ENCODE assay signal across 8 cellular contexts in the genomic region with DNA sequence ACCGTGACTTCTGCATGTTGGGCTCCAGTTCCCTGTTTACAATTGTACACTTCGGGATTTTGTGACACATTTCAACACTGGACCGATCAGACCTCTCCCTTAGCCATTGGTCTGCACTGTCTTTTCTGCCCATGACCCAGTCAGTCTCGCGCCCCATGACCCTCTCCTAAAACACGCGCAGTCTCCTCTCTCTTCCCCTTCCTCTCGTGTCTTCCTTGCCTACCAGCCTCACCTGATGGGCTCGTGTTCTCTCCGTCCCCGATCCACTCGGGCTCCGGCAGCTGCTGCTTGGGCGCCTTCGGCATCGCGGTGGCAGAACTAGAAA. TPM values are rescaled to one million over a fixed set of nuclear protein-coding genes. Genes with fewer than 3 reads are reported as not detected.
DNase-seq lines count a peak whose midpoint lies in the region; ATAC-seq and TF ChIP-seq lines count a peak whose summit lies in the region.

No MANE protein-coding gene starts in this region.

- H3K9me3 ChIP-seq in esophagus muscularis mucosa: no peaks in the 10 kb centered on the region
- no peaks in the 10 kb centered on the region for H3K9me3 ChIP-seq in osteoblast (ENCODE audit: low read depth, low read length)

- H3K27me3 ChIP-seq in esophagus muscularis mucosa (no peaks in the 10 kb centered on the region), osteoblast (ENCODE audit: insufficient read depth, low read length) (no peaks in the 10 kb centered on the region)

- H3K27ac ChIP-seq in RWPE1 (peak overlapping the region; percentile 84), esophagus muscularis mucosa (replicated peaks in 1 of 4) (peak overlapping the region; percentile 88 to 92 (median 92)), osteoblast (ENCODE audit: low read depth, low read length) (peak overlapping the region; percentile 98)

- H3K4me1 ChIP-seq in esophagus muscularis mucosa (peaks cover 25 to 52% (median 40%) of the 10 kb centered on the region in 4 donors), osteoblast (ENCODE audit: insufficient read depth, low read length) (peaks cover 23% of the 10 kb centered on the region)

- H3K4me2 ChIP-seq in osteoblast (ENCODE audit: insufficient read depth, low read length): peak overlapping the region; percentile 96

- DNase-seq in RWPE1 (ENCODE audit: low spot score) (no peak), esophagus muscularis mucosa (ENCODE audit: extremely low spot score) (no peak), osteoblast (ENCODE audit: insufficient read length, low spot score, missing footprints) (peak; percentile 82), NCI-H1417 (lab: John Stamatoyannopoulos, UW) (no peak), NCI-H345 treated with DMSO at 0.1 percent for 48 hours (lab: John Stamatoyannopoulos, UW; ENCODE audit: unreplicated experiment) (no peak)
- DNase-seq in stimulated activated CD4-positive, alpha-beta T cell treated with anti-CD3 and anti-CD28 coated beads, Interleukin-15, amount 100 ng/mL, for 24 hours: no peak

- CTCF ChIA-PET in RWPE1 (lab: Yijun Ruan, JAX): interaction anchor here (0.6 to 1.0 kb wide), 4 partner anchors 16 to 508 kb away, joined by 3 to 4 read pairs (median 3); no protein-coding TSS in a partner anchor

- no peak for TF ChIP-seq POLR2A in esophagus muscularis mucosa (IDR thresholded peaks at IDR 0.05; ENCODE audit: low read depth)

- H3K36me3 ChIP-seq in esophagus muscularis mucosa: peaks cover 0 to 4% (median 2%) of the 10 kb centered on the region in 4 donors
- H3K36me3 ChIP-seq in osteoblast (ENCODE audit: insufficient read depth, low read length): no peaks in the 10 kb centered on the region

- under 1% methylated on average over 17 of the region's 17 CpGs for WGBS in esophagus muscularis mucosa

- H3K79me2 ChIP-seq in osteoblast (ENCODE audit: insufficient read depth, low read length): peaks cover 45% of the 10 kb centered on the region

- no peak for TF ChIP-seq EP300 in esophagus muscularis mucosa (IDR thresholded peaks at IDR 0.05)

- ATAC-seq in GM18511 (IDR thresholded peaks at IDR 0.05; ENCODE audit: unreplicated experiment) (peak; percentile 16), HG02623 (IDR thresholded peaks at IDR 0.05; ENCODE audit: unreplicated experiment) (peak; percentile 13)

- POLR2A ChIA-PET in RWPE1 (lab: Yijun Ruan, JAX; ENCODE audit: low non-redundant PET): interaction anchor here (0.5 to 1.8 kb wide), 2 partner anchors 13 to 42 kb away, joined by 3 to 4 read pairs; a partner anchor contains a TSS

- H3K4me3 ChIP-seq in esophagus muscularis mucosa: peak overlapping the region; percentile 76 to 85 (median 77)
- peak overlapping the region; percentile 99 for H3K4me3 ChIP-seq in osteoblast (ENCODE audit: insufficient read depth, low read length)

- H2AFZ ChIP-seq in osteoblast (ENCODE audit: low read length): peak overlapping the region; percentile 98

- intact Hi-C loops in esophagus muscularis mucosa (cut with DNase I): loop anchor here (2.0 kb wide), 1 partner anchor 14 kb away; a partner anchor contains a TSS

- no peak for TF ChIP-seq CTCF in RWPE1 (conservative IDR thresholded peaks at IDR 0.05; ENCODE audit: low read depth)
- no peak for TF ChIP-seq CTCF in esophagus muscularis mucosa (IDR thresholded peaks at IDR 0.05)
- TF ChIP-seq CTCF in osteoblast (IDR thresholded peaks at IDR 0.05; ENCODE audit: extremely low read depth, low read depth, low read length): no peak

- peaks cover 37% of the 10 kb centered on the region for H4K20me1 ChIP-seq in osteoblast (ENCODE audit: insufficient read depth, low read length)

RNA-seq across cellular contexts. Expression of a gene that starts 0.5 kb away (rescaled TPM):
- total RNA-seq in esophagus muscularis mucosa (10 to 100 TPM; 39.0 to 60.8 (median 51.4) TPM), osteoblast (37.3 and 37.4 TPM in 2 replicates)

RNA-seq across cellular contexts. Expression of a gene that starts 13.6 kb away (rescaled TPM):
- 10 to 100 TPM in 1 of 4 donors, 1 to 10 TPM in 3; 3.8 to 10.6 (median 4.5) TPM for total RNA-seq in esophagus muscularis mucosa
- 6.8 and 7.2 TPM in 2 replicates for total RNA-seq in osteoblast

RNA-seq across cellular contexts. Expression of a gene that starts 14.4 kb away (rescaled TPM):
- total RNA-seq in esophagus muscularis mucosa: 10 to 100 TPM; 30.3 to 53.5 (median 36.1) TPM
- total RNA-seq in osteoblast: 56.5 and 64.8 TPM in 2 replicates

RNA-seq across cellular contexts. Expression of a gene that starts 46.3 kb away (rescaled TPM):
- 10 to 100 TPM; 24.5 to 53.6 (median 37.9) TPM for total RNA-seq in esophagus muscularis mucosa
- total RNA-seq in osteoblast: 29.0 and 37.4 TPM in 2 replicates

RNA-seq across cellular contexts. Expression of a gene that starts 46.9 kb away (rescaled TPM):
- 10 to 100 TPM; 36.0 to 41.8 (median 40.0) TPM for total RNA-seq in esophagus muscularis mucosa
- 67.3 and 83.4 TPM in 2 replicates for total RNA-seq in osteoblast
